Comparison of ENCODE assay signal across 8 cellular contexts in the genomic region with DNA sequence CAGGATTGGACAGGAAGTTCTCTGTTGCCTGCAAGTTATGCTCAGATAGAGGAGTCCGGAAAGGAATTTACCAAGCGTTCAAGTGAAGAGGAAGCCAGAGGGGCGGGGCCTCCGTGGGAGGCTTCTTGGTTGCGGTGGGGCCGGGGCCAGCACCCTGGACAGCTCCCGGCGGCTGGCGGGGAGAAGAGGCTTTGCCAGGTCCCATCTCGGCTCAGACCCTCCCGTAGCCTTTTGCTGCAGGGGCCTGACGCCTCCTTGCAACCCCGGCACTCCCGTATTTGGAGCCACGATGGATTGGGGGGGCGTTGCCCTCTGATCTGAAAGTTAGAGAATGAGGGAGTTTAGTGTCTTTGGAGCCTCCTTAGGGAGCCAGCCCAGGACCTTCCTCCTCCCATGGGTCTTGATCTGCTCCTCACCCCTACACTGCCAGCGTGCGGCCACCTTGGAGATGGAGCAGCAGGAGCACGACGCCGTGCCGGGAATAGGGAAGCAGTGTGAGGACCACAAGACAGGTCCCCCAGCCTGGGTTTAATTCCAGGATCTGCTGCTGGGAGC. TPM values are rescaled to one million over a fixed set of nuclear protein-coding genes. Genes with fewer than 3 reads are reported as not detected.
DNase-seq lines count a peak whose midpoint lies in the region; TF ChIP-seq lines count a peak whose summit lies in the region.

No MANE protein-coding gene starts in this region.

- no peaks in the 10 kb centered on the region for H3K79me2 ChIP-seq in mesendoderm (ENCODE audit: control insufficient read depth, insufficient read depth, low read length)

- WGBS in mesendoderm (ENCODE audit: extremely low coverage, insufficient coverage, low lambda C conversion rate), result no CpG with 5 or more reads among the region's 22 CpGs

- no peak overlapping the region for H3K4ac ChIP-seq in mesendoderm (ENCODE audit: low read depth, low read length)

- H3K4me2 ChIP-seq in mesendoderm (ENCODE audit: low read length), result no peak overlapping the region

- peak; percentile 91 to 94 for DNase-seq in cardiac muscle cell (ENCODE audit: low read depth in 1 of 2, low spot score in 1 of 2)
- no peak for DNase-seq in right atrium auricular region (ENCODE audit: low spot score)
- peak in 66 of 76 experiments; percentile 1 to 80 (median 46) for DNase-seq in HUDEP-2 (lab: John Stamatoyannopoulos, UW; ENCODE audit: unreplicated experiment in 76 of 76)
- peak; percentile 20 to 52 for DNase-seq in activated CD4-positive, alpha-beta T cell treated with anti-CD3 and anti-CD28 coated beads for 24 hours (ENCODE audit: low read depth in 2 of 2)
- peak; percentile 45 for DNase-seq in coronary artery (ENCODE audit: low spot score)
- DNase-seq in mesendoderm, result peak; percentile 85
- peak; percentile 56 for DNase-seq in stimulated activated CD8-positive, alpha-beta memory T cell treated with anti-CD3 and anti-CD28 coated beads, Interleukin-4, amount 100 ng/mL, for 24 hours (ENCODE audit: low read depth)
- DNase-seq in NK-92 (lab: John Stamatoyannopoulos, UW; ENCODE audit: unreplicated experiment), result no peak

- TF ChIP-seq CTCF in cardiac muscle cell (IDR thresholded peaks at IDR 0.05; ENCODE audit: low read depth, low read length), result no peak
- TF ChIP-seq CTCF in right atrium auricular region (IDR thresholded peaks at IDR 0.05), result no peak
- no peak for TF ChIP-seq CTCF in coronary artery (IDR thresholded peaks at IDR 0.05)

- no peak overlapping the region for H3K9ac ChIP-seq in mesendoderm (ENCODE audit: low read length)

- no peak overlapping the region for H3K18ac ChIP-seq in mesendoderm (ENCODE audit: low read length)

- no peak overlapping the region for H2BK5ac ChIP-seq in mesendoderm (ENCODE audit: low read length)

- H3K36me3 ChIP-seq in cardiac muscle cell (no peaks in the 10 kb centered on the region), right atrium auricular region (no peaks in the 10 kb centered on the region), mesendoderm (ENCODE audit: control insufficient read depth, insufficient read depth, low read length) (no peaks in the 10 kb centered on the region)

- H3K79me1 ChIP-seq in mesendoderm (ENCODE audit: low read length), result no peaks in the 10 kb centered on the region

- no peak overlapping the region for H2AK5ac ChIP-seq in mesendoderm (ENCODE audit: low read length)

- H3K27me3 ChIP-seq in cardiac muscle cell (peaks cover 97% of the 10 kb centered on the region), right atrium auricular region (peaks cover 29 to 34% of the 10 kb centered on the region in 2 donors), mesendoderm (ENCODE audit: insufficient read depth, low read length, poor library complexity) (peaks cover 36% of the 10 kb centered on the region)

- no peak overlapping the region for H3K23ac ChIP-seq in mesendoderm (ENCODE audit: low read length)

- no peak overlapping the region for H3K56ac ChIP-seq in mesendoderm (ENCODE audit: low read length)

- H3K4me3 ChIP-seq in cardiac muscle cell (no peak overlapping the region), right atrium auricular region (no peak overlapping the region), coronary artery (no peak overlapping the region), mesendoderm (ENCODE audit: low read length) (no peak overlapping the region)

- no peak overlapping the region for H3K27ac ChIP-seq in cardiac muscle cell
- no peak overlapping the region for H3K27ac ChIP-seq in right atrium auricular region
- no peak overlapping the region for H3K27ac ChIP-seq in coronary artery
- H3K27ac ChIP-seq in mesendoderm (ENCODE audit: low read depth, low read length), result no peak overlapping the region

- H2BK15ac ChIP-seq in mesendoderm (replicated peaks; ENCODE audit: low read depth), result no peak overlapping the region

- H3K9me3 ChIP-seq in cardiac muscle cell (ENCODE audit: low read depth) (no peaks in the 10 kb centered on the region), right atrium auricular region (no peaks in the 10 kb centered on the region)

- no peak overlapping the region for H4K8ac ChIP-seq in mesendoderm (ENCODE audit: low read depth, low read length)

- no peak overlapping the region for H4K5ac ChIP-seq in mesendoderm (ENCODE audit: low read length)

- peaks cover 6% of the 10 kb centered on the region for H3K4me1 ChIP-seq in cardiac muscle cell (ENCODE audit: low read depth)
- H3K4me1 ChIP-seq in right atrium auricular region, result peaks cover 0 to 36% of the 10 kb centered on the region in 2 donors
- no peaks in the 10 kb centered on the region for H3K4me1 ChIP-seq in mesendoderm (ENCODE audit: control insufficient read depth, low read depth, low read length)

- H2BK120ac ChIP-seq in mesendoderm (ENCODE audit: low read depth, low read length), result no peak overlapping the region

RNA-seq across cellular contexts. Expression of gene SLC18A3, which starts 3.1 kb away (rescaled TPM):
- total RNA-seq in cardiac muscle cell (not detected in 2 replicates), right atrium auricular region (not detected)
- polyA plus RNA-seq in cardiac muscle cell, result not detected in 2 replicates
- 0.01 TPM for polyA plus RNA-seq in mesendoderm (2013, experiment 1 of 2)
- polyA plus RNA-seq in mesendoderm (2013, experiment 2 of 2), result 0.01 TPM

RNA-seq across cellular contexts. Expression of gene CHAT, which starts 6.8 kb away (rescaled TPM):
- not detected in 2 replicates for total RNA-seq in cardiac muscle cell
- not detected in 2 replicates for polyA plus RNA-seq in cardiac muscle cell
- total RNA-seq in right atrium auricular region, result not detected
- not detected for polyA plus RNA-seq in mesendoderm (2013, experiment 1 of 2)
- not detected for polyA plus RNA-seq in mesendoderm (2013, experiment 2 of 2)

Comparison
In these comparisons a context has a peak if more than half of its experiments do, and no peak if none do; other contexts are left out.
1. DNase-seq: peak in cardiac muscle cell (2 of 2), HUDEP-2 (66 of 76), activated CD4-positive, alpha-beta T cell treated with anti-CD3 and anti-CD28 coated beads for 24 hours (2 of 2), coronary artery (single experiment), mesendoderm (single experiment) and stimulated activated CD8-positive, alpha-beta memory T cell treated with anti-CD3 and anti-CD28 coated beads, Interleukin-4, amount 100 ng/mL, for 24 hours (single experiment); none in right atrium auricular region (single experiment) and NK-92 (single experiment).